22 cellular contexts compared by ENCODE assay signal in the genomic region with DNA sequence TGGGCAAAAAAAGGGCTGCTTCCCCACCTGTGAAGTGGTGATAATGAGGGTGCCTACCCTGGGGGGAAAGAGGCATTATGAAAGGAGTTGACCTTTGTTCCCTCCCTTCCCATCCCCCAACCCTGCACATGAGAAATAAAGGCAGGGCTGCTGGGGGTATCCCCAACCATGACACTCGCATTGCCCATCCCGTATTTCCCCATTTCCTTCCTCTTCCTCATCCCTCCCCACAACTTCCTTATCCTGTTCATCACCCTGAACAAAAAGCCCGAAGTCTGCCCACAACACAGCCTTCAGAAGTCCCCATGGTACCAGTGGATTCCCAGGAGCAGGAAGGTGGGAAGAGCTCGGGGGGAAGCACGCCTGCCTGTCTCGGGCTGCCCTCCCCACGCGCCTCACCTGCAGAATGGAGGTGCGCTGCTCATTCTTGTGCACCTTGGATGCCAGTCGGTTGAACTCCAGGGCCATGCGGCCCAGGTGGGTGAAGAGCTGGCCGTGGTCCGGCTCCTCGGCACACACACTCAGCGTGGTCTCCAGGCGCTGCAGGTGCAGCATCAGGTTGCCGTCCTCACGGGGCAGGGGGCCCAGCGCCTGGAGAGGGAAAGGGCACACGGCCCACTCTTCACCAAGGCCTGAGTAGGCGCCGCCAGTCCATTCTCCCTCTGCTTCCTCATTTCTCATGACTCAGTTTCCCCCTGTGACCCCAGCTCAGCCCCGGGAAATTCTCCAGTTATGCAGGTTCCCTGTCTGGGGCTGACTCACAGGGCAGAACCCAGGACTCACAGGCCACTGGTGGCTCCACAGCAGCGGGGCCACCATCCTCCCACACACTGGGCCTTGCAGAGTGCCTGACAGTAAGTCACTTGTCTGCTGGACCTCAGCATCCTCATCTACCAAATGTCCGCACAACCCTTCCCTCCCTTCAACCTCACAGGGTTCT. TPM values are rescaled to one million over a fixed set of nuclear protein-coding genes. Genes with fewer than 3 reads are reported as not detected.
DNase-seq lines count a peak whose midpoint lies in the region; ATAC-seq and TF ChIP-seq lines count a peak whose summit lies in the region.
"Had no signal": no experiment of that assay in that cellular context is flagged by ENCODE, and none has a peak within 500 bp of the region (broad histone marks: within the 10 kb centered on the region; RNA-seq: fewer than 3 reads in every experiment).

No MANE protein-coding gene starts in this region.

- H3K4me3 ChIP-seq in spleen (peak overlapping the region in 2 of 8 donors; percentile 12 to 13), transverse colon (no peak overlapping the region)
- H3K4me3 ChIP-seq: esophagus muscularis mucosa had no signal

- H3K27me3 Mint-ChIP-seq in activated naive CD4-positive, alpha-beta T cell treated with anti-CD3 and anti-CD28 coated beads, Interleukin-2, amount 50 U/mL, for 24 hours = no peaks in the 10 kb centered on the region
- H3K27me3 Mint-ChIP-seq in activated T-helper 2 cell treated with anti-CD3 and anti-CD28 coated beads, Interferon-gamma antibody, Interleukin-2, Interleukin-4, amounts not matched to agents 10 μg/mL and 5 μg/mL and 100 μg/mL, durations not matched to agents 14 hours and 24 hours and 36 hours (ENCODE audit: low read depth) = no peaks in the 10 kb centered on the region
- H3K27me3 Mint-ChIP-seq: activated naive CD8-positive, alpha-beta T cell; CD4-positive, alpha-beta T cell; natural killer cell treated with Interleukin-12 subunit alpha and Interleukin-12 subunit beta and Interleukin-15 and Interleukin-18, amount 100 ng/mL, for 72 hours had no signal

- H3K36me3 ChIP-seq in spleen = peaks cover 0 to 98% (median 81%) of the 10 kb centered on the region in 6 donors
- H3K36me3 ChIP-seq in transverse colon = peaks cover 0 to 16% (median 6%) of the 10 kb centered on the region in 4 donors

- in situ Hi-C loops in GM18951 (cut with MboI; ENCODE audit: low sequenced_read_pairs, unreplicated experiment) (no loop called here), transverse colon (cut with MboI; ENCODE audit: low pct_ligation_motif_present in 1 of 4, low pct_unique_long_range_greater_than_20kb in 1 of 4, low sequenced_read_pairs in 3 of 4) (loop anchor here in 1 of 4 donors (10.0 kb wide), 1 partner anchor 58 kb away; no protein-coding TSS in a partner anchor)

- no peak for TF ChIP-seq EP300 in transverse colon (IDR thresholded peaks at IDR 0.05; ENCODE audit: low read depth)

- H3K27ac ChIP-seq in spleen (peak overlapping the region in 6 of 8 donors; percentile 14 to 95 (median 58)), transverse colon (peak overlapping the region in 2 of 4 donors; percentile 78 to 82)
- H3K27ac ChIP-seq: esophagus muscularis mucosa had no signal

- 76 to 90% (median 80%) methylated on average over 24 to 25 of the region's 25 CpGs for WGBS in spleen, 5 donors
- 93 to 95% methylated on average over 3 to 25 of the region's 25 CpGs for WGBS in transverse colon (ENCODE audit: low coverage in 1 of 2), 2 donors

- intact Hi-C loops in activated T-helper 2 cell treated with anti-CD3 and anti-CD28 coated beads, Interferon-gamma antibody, Interleukin-2, Interleukin-4, amounts not matched to agents 10 μg/mL and 5 μg/mL and 100 μg/mL, durations not matched to agents 14 hours and 24 hours and 36 hours (cut with micrococcal nuclease) = no loop called here
- intact Hi-C loops in spleen (cut with DNase I; ENCODE audit: low total_unique reads) = no loop called here
- intact Hi-C loops in transverse colon (cut with DNase I; ENCODE audit: low total_unique reads) = no loop called here

- peaks cover 26% of the 10 kb centered on the region for H3K4me1 Mint-ChIP-seq in activated naive CD4-positive, alpha-beta T cell treated with anti-CD3 and anti-CD28 coated beads, Interleukin-2, amount 50 U/mL, for 24 hours
- H3K4me1 Mint-ChIP-seq in activated T-helper 2 cell treated with anti-CD3 and anti-CD28 coated beads, Interferon-gamma antibody, Interleukin-2, Interleukin-4, amounts not matched to agents 10 μg/mL and 5 μg/mL and 100 μg/mL, durations not matched to agents 14 hours and 24 hours and 36 hours (ENCODE audit: low read depth) = peaks cover 44% of the 10 kb centered on the region
- H3K4me1 Mint-ChIP-seq: mesothelial cell of epicardium had no signal

- ATAC-seq in activated naive CD4-positive, alpha-beta T cell treated with anti-CD3 and anti-CD28 coated beads, Interleukin-2, amount 50 U/mL, for 72 hours = no peak
- ATAC-seq: natural killer cell treated with Interleukin-12 subunit alpha and Interleukin-12 subunit beta and Interleukin-15 and Interleukin-18, amount 100 ng/mL, for 72 hours had no signal

- TF ChIP-seq POLR2A in GM18951 (IDR thresholded peaks at IDR 0.05; ENCODE audit: extremely low read depth, insufficient read depth, insufficient read length) (peak; percentile 36), spleen (IDR thresholded peaks at IDR 0.05) (no peak), transverse colon (IDR thresholded peaks at IDR 0.05) (no peak)

- no peaks in the 10 kb centered on the region for H3K9me3 ChIP-seq in spleen
- no peaks in the 10 kb centered on the region for H3K9me3 ChIP-seq in transverse colon
- H3K9me3 ChIP-seq: esophagus muscularis mucosa had no signal

- H3K9me3 Mint-ChIP-seq in activated naive CD4-positive, alpha-beta T cell treated with anti-CD3 and anti-CD28 coated beads, Interleukin-2, amount 50 U/mL, for 24 hours = no peaks in the 10 kb centered on the region
- no peaks in the 10 kb centered on the region for H3K9me3 Mint-ChIP-seq in activated naive CD4-positive, alpha-beta T cell treated with anti-CD3 and anti-CD28 coated beads, Interleukin-2, amount 50 U/mL, for 72 hours
- no peaks in the 10 kb centered on the region for H3K9me3 Mint-ChIP-seq in activated T-helper 2 cell treated with anti-CD3 and anti-CD28 coated beads, Interferon-gamma antibody, Interleukin-2, Interleukin-4, amounts not matched to agents 10 μg/mL and 5 μg/mL and 100 μg/mL, durations not matched to agents 14 hours and 24 hours and 36 hours
- H3K9me3 Mint-ChIP-seq: CD4-positive, alpha-beta T cell; mesothelial cell of epicardium; natural killer cell treated with Interleukin-12 subunit alpha and Interleukin-12 subunit beta and Interleukin-15 and Interleukin-18, amount 100 ng/mL, for 72 hours had no signal

- H3K4me3 Mint-ChIP-seq in activated naive CD4-positive, alpha-beta T cell treated with anti-CD3 and anti-CD28 coated beads, Interleukin-2, amount 50 U/mL, for 24 hours = no peak overlapping the region
- H3K4me3 Mint-ChIP-seq in activated T-helper 2 cell treated with anti-CD3 and anti-CD28 coated beads, Interferon-gamma antibody, Interleukin-2, Interleukin-4, amounts not matched to agents 10 μg/mL and 5 μg/mL and 100 μg/mL, durations not matched to agents 14 hours and 24 hours and 36 hours (ENCODE audit: low read depth) = no peak overlapping the region
- H3K4me3 Mint-ChIP-seq: activated naive CD8-positive, alpha-beta T cell; CD4-positive, alpha-beta T cell; mesothelial cell of epicardium; natural killer cell treated with Interleukin-12 subunit alpha and Interleukin-12 subunit beta and Interleukin-15 and Interleukin-18, amount 100 ng/mL, for 72 hours had no signal

- no peak for DNase-seq in activated naive CD4-positive, alpha-beta T cell treated with anti-CD3 and anti-CD28 coated beads, Interleukin-2, amount 50 U/mL, for 72 hours (ENCODE audit: low spot score in 2 of 2)
- no peak for DNase-seq in activated T-helper 2 cell treated with anti-CD3 and anti-CD28 coated beads, Interferon-gamma antibody, Interleukin-2, Interleukin-4, amounts not matched to agents 10 μg/mL and 5 μg/mL and 100 μg/mL, durations not matched to agents 14 hours and 24 hours and 36 hours (ENCODE audit: low spot score)
- peak; percentile 79 for DNase-seq in spleen
- DNase-seq in transverse colon = no peak
- DNase-seq in iPS-NIHi7 (ENCODE audit: extremely low spot score) = no peak
- no peak for DNase-seq in activated CD4-positive, alpha-beta T cell treated with anti-CD3 and anti-CD28 coated beads for 1 hour
- DNase-seq: ACHN; activated CD4-positive, alpha-beta T cell treated with anti-CD3 and anti-CD28 coated beads, Interleukin-2, amount 50 U/mL, for 4 hours; CD4-positive, alpha-beta T cell; DMS53; effector CD4-positive, alpha-beta T cell; kidney glomerular epithelial cell; NCI-H1105 treated with DMSO at 0.1 percent for 48 hours; NCI-H524 treated with DMSO at 0.1 percent for 48 hours; stimulated activated naive CD4-positive, alpha-beta T cell; SW 1271 had no signal

- H3K27ac Mint-ChIP-seq in activated naive CD4-positive, alpha-beta T cell treated with anti-CD3 and anti-CD28 coated beads, Interleukin-2, amount 50 U/mL, for 24 hours = peak overlapping the region; percentile 65
- H3K27ac Mint-ChIP-seq in activated naive CD4-positive, alpha-beta T cell treated with anti-CD3 and anti-CD28 coated beads, Interleukin-2, amount 50 U/mL, for 72 hours = peak overlapping the region in 1 of 2 donors; percentile 73
- H3K27ac Mint-ChIP-seq in activated T-helper 2 cell treated with anti-CD3 and anti-CD28 coated beads, Interferon-gamma antibody, Interleukin-2, Interleukin-4, amounts not matched to agents 10 μg/mL and 5 μg/mL and 100 μg/mL, durations not matched to agents 14 hours and 24 hours and 36 hours = peak overlapping the region; percentile 49
- H3K27ac Mint-ChIP-seq: activated naive CD8-positive, alpha-beta T cell; CD4-positive, alpha-beta T cell; mesothelial cell of epicardium had no signal

- H3K4me1 ChIP-seq in spleen (peaks cover 24 to 100% (median 69%) of the 10 kb centered on the region in 6 donors), transverse colon (peaks cover 14 to 43% (median 19%) of the 10 kb centered on the region in 4 donors)

- H3K27me3 ChIP-seq in spleen (replicated peaks in 1 of 7) (no peaks in the 10 kb centered on the region), transverse colon (no peaks in the 10 kb centered on the region)
- H3K27me3 ChIP-seq: esophagus muscularis mucosa had no signal

- TF ChIP-seq CTCF in spleen (IDR thresholded peaks at IDR 0.05 in 8 of 11, conservative IDR thresholded peaks at IDR 0.05 in 3 of 11) (no peak), transverse colon (IDR thresholded peaks at IDR 0.05) (no peak)

- peaks cover 12% of the 10 kb centered on the region for H3K36me3 Mint-ChIP-seq in activated naive CD4-positive, alpha-beta T cell treated with anti-CD3 and anti-CD28 coated beads, Interleukin-2, amount 50 U/mL, for 24 hours
- peaks cover 26 to 54% of the 10 kb centered on the region in 2 donors for H3K36me3 Mint-ChIP-seq in activated naive CD4-positive, alpha-beta T cell treated with anti-CD3 and anti-CD28 coated beads, Interleukin-2, amount 50 U/mL, for 72 hours
- H3K36me3 Mint-ChIP-seq in activated T-helper 2 cell treated with anti-CD3 and anti-CD28 coated beads, Interferon-gamma antibody, Interleukin-2, Interleukin-4, amounts not matched to agents 10 μg/mL and 5 μg/mL and 100 μg/mL, durations not matched to agents 14 hours and 24 hours and 36 hours (ENCODE audit: low read depth) = peaks cover 98% of the 10 kb centered on the region

RNA-seq across cellular contexts. Expression of gene TNIP1, which starts 24.2 kb away (rescaled TPM):
- total RNA-seq in activated naive CD4-positive, alpha-beta T cell treated with anti-CD3 and anti-CD28 coated beads, Interleukin-2, amount 50 U/mL, for 72 hours = 100 to 1,000 TPM; 221 to 276 TPM
- total RNA-seq in activated T-helper 2 cell treated with anti-CD3 and anti-CD28 coated beads, Interferon-gamma antibody, Interleukin-2, Interleukin-4, amounts not matched to agents 10 μg/mL and 5 μg/mL and 100 μg/mL, durations not matched to agents 14 hours and 24 hours and 36 hours = 473 and 477 TPM in 2 replicates
- total RNA-seq in spleen (100 to 1,000 TPM; 179 to 260 (median 218) TPM), transverse colon (100 to 1,000 TPM in 3 of 4 donors, 10 to 100 TPM in 1; 63.9 to 296 (median 223) TPM)
- 100 to 1,000 TPM in 1 of 3 donors, 10 to 100 TPM in 2; 67.7 to 149 (median 95.9) TPM for polyA plus RNA-seq in spleen

RNA-seq across cellular contexts. Expression of gene GPX3, which starts 36.2 kb away (rescaled TPM):
- under 1 TPM in 1 of 2 donors, not detected in 1; 0.23 TPM for total RNA-seq in activated naive CD4-positive, alpha-beta T cell treated with anti-CD3 and anti-CD28 coated beads, Interleukin-2, amount 50 U/mL, for 72 hours
- total RNA-seq in activated T-helper 2 cell treated with anti-CD3 and anti-CD28 coated beads, Interferon-gamma antibody, Interleukin-2, Interleukin-4, amounts not matched to agents 10 μg/mL and 5 μg/mL and 100 μg/mL, durations not matched to agents 14 hours and 24 hours and 36 hours = 0.46 TPM in 1 of 2 replicates, not detected in the other
- total RNA-seq in spleen (100 to 1,000 TPM in 6 of 7 donors, 10 to 100 TPM in 1; 78.7 to 886 (median 416) TPM), transverse colon (100 to 1,000 TPM; 252 to 758 (median 352) TPM)
- 100 to 1,000 TPM; 158 to 261 (median 256) TPM for polyA plus RNA-seq in spleen
- total RNA-seq: natural killer cell treated with Interleukin-12 subunit alpha and Interleukin-12 subunit beta and Interleukin-15 and Interleukin-18, amount 100 ng/mL, for 72 hours had no signal

Comparison
In these comparisons a context has a peak if more than half of its experiments do, and no peak if none do; other contexts are left out.
1. RNA of gene GPX3, which starts 36.2 kb away (total RNA-seq): 252 to 758 TPM in transverse colon and 78.7 to 886 TPM in spleen; 0.23 TPM in activated naive CD4-positive, alpha-beta T cell treated with anti-CD3 and anti-CD28 coated beads, Interleukin-2, amount 50 U/mL, for 72 hours and 0.46 TPM in activated T-helper 2 cell treated with anti-CD3 and anti-CD28 coated beads, Interferon-gamma antibody, Interleukin-2, Interleukin-4, amounts not matched to agents 10 μg/mL and 5 μg/mL and 100 μg/mL, durations not matched to agents 14 hours and 24 hours and 36 hours; every median in the first group is over 10 times any median in the second.